ENCODE assay signal across 9 cellular contexts in genomic region chr11:76653674-76654309, GRCh38. TPM values are rescaled to one million over a fixed set of nuclear protein-coding genes. Genes with fewer than 3 reads are reported as not detected.
A peak's percentile ranks its signal among the peaks of the same experiment; 100 is the strongest.
DNase-seq lines count a peak whose midpoint lies in the region; TF ChIP-seq lines count a peak whose summit lies in the region.
"Had no signal": no experiment of that assay in that cellular context is flagged by ENCODE, and none has a peak within 500 bp of the region (broad histone marks: within the 10 kb centered on the region; RNA-seq: fewer than 3 reads in every experiment).

No MANE protein-coding gene starts in this region.

- DNase-seq in NCI-H446 (lab: John Stamatoyannopoulos, UW): peak; percentile 23 to 91
- DNase-seq in endodermal cell: peak; percentile 32
- peak; percentile 64 for DNase-seq in mesenteric fat pad (ENCODE audit: low spot score)
- peak; percentile 41 for DNase-seq in testis
- DNase-seq in activated CD4-positive, alpha-beta T cell treated with anti-CD3 and anti-CD28 coated beads for 48 hours: no peak
- no peak for DNase-seq in RKO (ENCODE audit: low spot score)
- no peak for DNase-seq in BE2C
- DNase-seq: NCI-H1417 treated with DMSO at 0.1 percent for 48 hours had no signal

- H3K36me3 ChIP-seq in endodermal cell (ENCODE audit: control insufficient read depth, insufficient read depth, low read length) (no peaks in the 10 kb centered on the region), testis (ENCODE audit: low read depth, missing control alignments) (no peaks in the 10 kb centered on the region), BE2C (no peaks in the 10 kb centered on the region)

- no peaks in the 10 kb centered on the region for H3K27me3 ChIP-seq in endodermal cell (ENCODE audit: control insufficient read depth, insufficient read depth, low read length, poor library complexity, severe bottlenecking)
- no peaks in the 10 kb centered on the region for H3K27me3 ChIP-seq in testis
- H3K27me3 ChIP-seq in BE2C: no peaks in the 10 kb centered on the region

- TF ChIP-seq POLR2A in testis (IDR thresholded peaks at IDR 0.05): no peak

- H3K4me1 Mint-ChIP-seq in endodermal cell: peaks cover 22% of the 10 kb centered on the region

- no peak overlapping the region for H3K9ac ChIP-seq in endodermal cell (ENCODE audit: extremely low read depth, low read length, poor library complexity, severe bottlenecking)

- 93% methylated on average over 5 to 11 of the region's 11 CpGs for WGBS in endodermal cell (ENCODE audit: insufficient coverage in 1 of 2, insufficient read length in 1 of 2), 2 experiments
- WGBS in testis, 2 donors: 52 to 63% methylated on average over 8 to 11 of the region's 11 CpGs

- no peak overlapping the region for H3K27ac ChIP-seq in endodermal cell (ENCODE audit: low read depth, low read length)
- peak overlapping the region in 1 of 2 donors; percentile 29 for H3K27ac ChIP-seq in testis
- H3K27ac ChIP-seq: RWPE1 had no signal

- H3K36me3 Mint-ChIP-seq in endodermal cell (ENCODE audit: low read depth): no peaks in the 10 kb centered on the region

- intact Hi-C loops in testis (cut with DNase I; ENCODE audit: low total_unique reads): no loop called here

- H3K27me3 Mint-ChIP-seq in endodermal cell (ENCODE audit: insufficient read depth): peaks cover 4% of the 10 kb centered on the region

- H3K4me3 ChIP-seq in endodermal cell (ENCODE audit: low read length): no peak overlapping the region
- H3K4me3 ChIP-seq in testis: no peak overlapping the region
- H3K4me3 ChIP-seq in BE2C (ENCODE audit: low read depth, low read length): no peak overlapping the region

- H3K9me3 Mint-ChIP-seq in endodermal cell: no peaks in the 10 kb centered on the region

- H3K27ac Mint-ChIP-seq in endodermal cell: no peak overlapping the region

- TF ChIP-seq CTCF in endodermal cell (conservative IDR thresholded peaks at IDR 0.05) (no peak), testis (IDR thresholded peaks at IDR 0.05) (no peak), BE2C (IDR thresholded peaks at IDR 0.05; ENCODE audit: low read depth, low read length) (no peak)

- H3K4me1 ChIP-seq in endodermal cell (ENCODE audit: control insufficient read depth, insufficient read depth, low read length) (peaks cover 10% of the 10 kb centered on the region), testis (peaks cover 18% of the 10 kb centered on the region), BE2C (peaks cover 4% of the 10 kb centered on the region; the same call in 1 of the 2 replicates)

- no peak overlapping the region for H3K4me3 Mint-ChIP-seq in endodermal cell

- H3K9me3 ChIP-seq in endodermal cell (ENCODE audit: control insufficient read depth, low read length) (no peaks in the 10 kb centered on the region), testis (no peaks in the 10 kb centered on the region), BE2C (no peaks in the 10 kb centered on the region)

RNA-seq across cellular contexts. Expression of gene LRRC32, which starts 16.8 kb away (rescaled TPM):
- total RNA-seq in endodermal cell (1 to 10 TPM; 1.3 to 1.6 TPM), mesenteric fat pad (136 TPM), testis (1 to 10 TPM; 6.5 to 9.1 TPM)
- polyA plus RNA-seq in endodermal cell (2013, experiment 1 of 2): 2.0 TPM
- 2.2 TPM for polyA plus RNA-seq in endodermal cell (2013, experiment 2 of 2)
- 20.5 TPM for polyA plus RNA-seq in testis (ENCODE audit: insufficient read depth, low read depth, low replicate concordance)
- 0.73 TPM for polyA plus RNA-seq in BE2C (2012; ENCODE audit: insufficient read depth, insufficient read length, low read depth)

Comparison
In these comparisons a context has a peak if more than half of its experiments do, and no peak if none do; other contexts are left out.
1. DNase-seq: peak in NCI-H446 (2 of 2), endodermal cell (single experiment), mesenteric fat pad (single experiment) and testis (single experiment); none in activated CD4-positive, alpha-beta T cell treated with anti-CD3 and anti-CD28 coated beads for 48 hours (single experiment), RKO (single experiment) and BE2C (single experiment).
2. RNA of gene LRRC32, which starts 16.8 kb away (total RNA-seq): 136 TPM in mesenteric fat pad (single experiment); 6.5 to 9.1 TPM in testis and 1.3 to 1.6 TPM in endodermal cell; every median in the first group is over 10 times any median in the second.